In genomic region chr2:173053043-173053699, GRCh38 we compare ENCODE assay signal across 21 cellular contexts. TPM values are rescaled to one million over a fixed set of nuclear protein-coding genes. Genes with fewer than 3 reads are reported as not detected.
DNase-seq lines count a peak whose midpoint lies in the region; ATAC-seq and TF ChIP-seq lines count a peak whose summit lies in the region.
"Had no signal": no experiment of that assay in that cellular context is flagged by ENCODE, and none has a peak within 500 bp of the region (broad histone marks: within the 10 kb centered on the region; RNA-seq: fewer than 3 reads in every experiment).

No MANE protein-coding gene starts in this region.

- H3K27me3 ChIP-seq in breast epithelium (no peaks in the 10 kb centered on the region), SK-N-SH (ENCODE audit: insufficient read depth) (no peaks in the 10 kb centered on the region)
- H3K27me3 ChIP-seq: BLaER1 treated with 17β-estradiol and CSF1 and Interleukin-3, amounts not matched to agents 10 nM and 100 nM; foreskin keratinocyte; thyroid gland had no signal

- H3K36me3 Mint-ChIP-seq in MCF 10A (ENCODE audit: insufficient read depth, unreplicated experiment) = peaks cover 6% of the 10 kb centered on the region
- H3K36me3 Mint-ChIP-seq: stimulated activated memory B cell treated with anti-CD40 and anti-IgM and Interleukin-4, amounts not matched to agents 10 μg/mL and 1 μg/mL and 100 μg/mL, for 72 hours had no signal

- ATAC-seq in mucosa of descending colon = no peak
- ATAC-seq in HG03095 (IDR thresholded peaks at IDR 0.05; ENCODE audit: unreplicated experiment) = no peak
- ATAC-seq: activated T-helper 17 cell treated with anti-CD3 and anti-CD28 coated beads, Interleukin-2, amount 50 U/mL, for 72 hours; foreskin keratinocyte; GM12878; right cardiac atrium; stimulated activated memory B cell treated with anti-CD40 and anti-IgM and Interleukin-4, amounts not matched to agents 10 μg/mL and 1 μg/mL and 100 μg/mL, for 72 hours had no signal

- no peak overlapping the region for H2AFZ ChIP-seq in SK-N-SH (ENCODE audit: low read depth)

- H3K4me3 Mint-ChIP-seq in MCF 10A (ENCODE audit: unreplicated experiment) = no peak overlapping the region
- H3K4me3 Mint-ChIP-seq: activated T-helper 17 cell treated with anti-CD3 and anti-CD28 coated beads, Interleukin-2, amount 50 U/mL, for 72 hours; dendritic cell treated with granulocyte-macrophage colony-stimulating factor and Interleukin-4, amounts not matched to agents 40 ng/mL and 50 ng/mL, for 4 days; stimulated activated memory B cell treated with anti-CD40 and anti-IgM and Interleukin-4, amounts not matched to agents 10 μg/mL and 1 μg/mL and 100 μg/mL, for 72 hours had no signal

- TF ChIP-seq CTCF in MCF 10A (IDR thresholded peaks at IDR 0.05; ENCODE audit: unreplicated experiment) = no peak
- no peak for TF ChIP-seq CTCF in breast epithelium (IDR thresholded peaks at IDR 0.05)
- TF ChIP-seq CTCF in SK-N-SH (IDR thresholded peaks at IDR 0.05) = no peak
- TF ChIP-seq CTCF in mucosa of descending colon (IDR thresholded peaks at IDR 0.05) = no peak
- TF ChIP-seq CTCF in lower leg skin (IDR thresholded peaks at IDR 0.05) = no peak

- POLR2A ChIA-PET in MCF 10A (lab: Yijun Ruan, JAX) = interaction anchor here (1.1 kb wide), 1 partner anchor 20 kb away, joined by 6 read pairs; no protein-coding TSS in a partner anchor
- POLR2A ChIA-PET in SK-N-SH (lab: Yijun Ruan, JAX) = no interaction called here

- WGBS in SK-N-SH (ENCODE audit: low lambda C conversion rate) = 79% methylated on average over 3 of the region's 3 CpGs
- 77 to 83% methylated on average over 3 of the region's 3 CpGs for WGBS in lower leg skin, 2 donors

- no peaks in the 10 kb centered on the region for H3K9me3 ChIP-seq in breast epithelium
- H3K9me3 ChIP-seq in SK-N-SH = no peaks in the 10 kb centered on the region
- H3K9me3 ChIP-seq in mucosa of descending colon = no peaks in the 10 kb centered on the region
- H3K9me3 ChIP-seq: thyroid gland had no signal

- BruUV-seq in MCF 10A (replicated peaks; lab: Mats Ljungman, UMichigan) = no TSS peak

- no peak for TF ChIP-seq EP300 in SK-N-SH (IDR thresholded peaks at IDR 0.05; ENCODE audit: borderline replicate concordance in 1 of 2, low read depth in 1 of 2, low read length in 1 of 2)

- no peak overlapping the region for H3K9ac ChIP-seq in SK-N-SH
- H3K9ac ChIP-seq: BLaER1 treated with 17β-estradiol and CSF1 and Interleukin-3, amounts not matched to agents 10 nM and 100 nM had no signal

- H3K9me3 Mint-ChIP-seq in MCF 10A (ENCODE audit: unreplicated experiment) = no peaks in the 10 kb centered on the region
- H3K9me3 Mint-ChIP-seq: activated T-helper 17 cell treated with anti-CD3 and anti-CD28 coated beads, Interleukin-2, amount 50 U/mL, for 72 hours; dendritic cell treated with granulocyte-macrophage colony-stimulating factor and Interleukin-4, amounts not matched to agents 40 ng/mL and 50 ng/mL, for 4 days; stimulated activated memory B cell treated with anti-CD40 and anti-IgM and Interleukin-4, amounts not matched to agents 10 μg/mL and 1 μg/mL and 100 μg/mL, for 72 hours had no signal

- H3K9me2 ChIP-seq in SK-N-SH = no peaks in the 10 kb centered on the region

- peaks cover 31% of the 10 kb centered on the region for H3K4me1 Mint-ChIP-seq in MCF 10A (ENCODE audit: insufficient read depth, unreplicated experiment)
- H3K4me1 Mint-ChIP-seq: stimulated activated memory B cell treated with anti-CD40 and anti-IgM and Interleukin-4, amounts not matched to agents 10 μg/mL and 1 μg/mL and 100 μg/mL, for 72 hours had no signal

- peaks cover 22% of the 10 kb centered on the region for H3F3A ChIP-seq in SK-N-SH (replicated peaks; ENCODE audit: insufficient read depth)

- no peaks in the 10 kb centered on the region for H3K79me2 ChIP-seq in SK-N-SH (ENCODE audit: insufficient read depth)

- intact Hi-C loops in MCF 10A (cut with micrococcal nuclease) = no loop called here
- intact Hi-C loops in breast epithelium (cut with DNase I; ENCODE audit: low total_unique reads) = no loop called here
- intact Hi-C loops in mucosa of descending colon (cut with DNase I, micrococcal nuclease) = no loop called here
- intact Hi-C loops in lower leg skin (cut with DNase I; ENCODE audit: low total_unique reads) = no loop called here

- no peaks in the 10 kb centered on the region for H4K20me1 ChIP-seq in SK-N-SH (ENCODE audit: insufficient read depth)
- H4K20me1 ChIP-seq: BLaER1 treated with 17β-estradiol and CSF1 and Interleukin-3, amounts not matched to agents 10 nM and 100 nM had no signal

- H3K27ac ChIP-seq in breast epithelium (no peak overlapping the region), SK-N-SH (ENCODE audit: low read depth in 2 of 2, low read length in 1 of 2) (peak overlapping the region in 1 of 2 experiments; percentile 28; a peak in 1 of 4 replicates)
- H3K27ac ChIP-seq: 22Rv1; BLaER1 treated with 17β-estradiol and CSF1 and Interleukin-3, amounts not matched to agents 10 nM and 100 nM; foreskin keratinocyte; thyroid gland had no signal

- no peak for DNase-seq in MCF 10A (ENCODE audit: unreplicated experiment)
- no peak for DNase-seq in breast epithelium (ENCODE audit: low spot score in 2 of 2)
- no peak for DNase-seq in SK-N-SH
- DNase-seq in left kidney (ENCODE audit: low read depth, low spot score) = peak; percentile 16
- no peak for DNase-seq in mucosa of descending colon
- no peak for DNase-seq in lower leg skin (ENCODE audit: low spot score in 2 of 2)
- no peak for DNase-seq in NCI-H524 treated with DMSO at 0.1 percent for 48 hours (lab: John Stamatoyannopoulos, UW)
- DNase-seq: foreskin keratinocyte, GDM1, HCEC 1CT, MM.1S, NCI-H82, right cardiac atrium, thyroid gland had no signal

- no peak for TF ChIP-seq RAD21 in SK-N-SH (IDR thresholded peaks at IDR 0.05; ENCODE audit: low read length)

- no peak overlapping the region for H3K4me3 ChIP-seq in breast epithelium
- H3K4me3 ChIP-seq in SK-N-SH (ENCODE audit: low read depth in 2 of 2, low read length in 1 of 2) = no peak overlapping the region
- no peak overlapping the region for H3K4me3 ChIP-seq in mucosa of descending colon
- H3K4me3 ChIP-seq in lower leg skin (ENCODE audit: low read depth, poor library complexity, severe bottlenecking) = no peak overlapping the region
- H3K4me3 ChIP-seq: BLaER1 treated with 17β-estradiol and CSF1 and Interleukin-3, amounts not matched to agents 10 nM and 100 nM; GM12878; thyroid gland had no signal

- H3K4me2 ChIP-seq in SK-N-SH = no peak overlapping the region
- H3K4me2 ChIP-seq: BLaER1 treated with 17β-estradiol and CSF1 and Interleukin-3, amounts not matched to agents 10 nM and 100 nM had no signal

- H3K4me1 ChIP-seq in breast epithelium (peaks cover 0 to 1% of the 10 kb centered on the region in 2 donors), SK-N-SH (ENCODE audit: control insufficient read depth in 1 of 2, insufficient read depth in 2 of 2, low read depth in 1 of 2, low read length in 1 of 2) (peaks cover 2 to 29% of the 10 kb centered on the region in 2 experiments), mucosa of descending colon (ENCODE audit: low read depth) (peaks cover 12% of the 10 kb centered on the region)

- CTCF ChIA-PET in MCF 10A (lab: Yijun Ruan, JAX) = interaction anchor here (0.6 to 1.1 kb wide), 2 partner anchors 20 to 32 kb away, joined by 3 read pairs; no protein-coding TSS in a partner anchor
- CTCF ChIA-PET in SK-N-SH (lab: Yijun Ruan, JAX) = interaction anchor here (0.7 kb wide), 1 partner anchor 24 kb away, joined by 3 read pairs; no protein-coding TSS in a partner anchor

- TF ChIP-seq POLR2A in breast epithelium (IDR thresholded peaks at IDR 0.05) (no peak), lower leg skin (IDR thresholded peaks at IDR 0.05) (no peak)

- H3K27ac Mint-ChIP-seq in MCF 10A (ENCODE audit: low read depth, unreplicated experiment) = peak overlapping the region; percentile 39
- H3K27ac Mint-ChIP-seq: activated T-helper 17 cell treated with anti-CD3 and anti-CD28 coated beads, Interleukin-2, amount 50 U/mL, for 72 hours; dendritic cell treated with granulocyte-macrophage colony-stimulating factor and Interleukin-4, amounts not matched to agents 40 ng/mL and 50 ng/mL, for 4 days; stimulated activated memory B cell treated with anti-CD40 and anti-IgM and Interleukin-4, amounts not matched to agents 10 μg/mL and 1 μg/mL and 100 μg/mL, for 72 hours had no signal

- no peaks in the 10 kb centered on the region for H3K27me3 Mint-ChIP-seq in MCF 10A (ENCODE audit: insufficient read depth, unreplicated experiment)

- H3K36me3 ChIP-seq in breast epithelium (no peaks in the 10 kb centered on the region), SK-N-SH (replicated peaks in 1 of 2; ENCODE audit: control insufficient read depth in 1 of 2, insufficient read depth in 2 of 2, low read length in 1 of 2) (no peaks in the 10 kb centered on the region), mucosa of descending colon (ENCODE audit: low read depth) (no peaks in the 10 kb centered on the region)
- H3K36me3 ChIP-seq: BLaER1 treated with 17β-estradiol and CSF1 and Interleukin-3, amounts not matched to agents 10 nM and 100 nM; thyroid gland had no signal

RNA-seq across cellular contexts. Expression of gene MAP3K20, which starts 22.5 kb away (rescaled TPM):
- 134 and 150 TPM in 2 replicates for total RNA-seq in MCF 10A (2022)
- total RNA-seq in breast epithelium = 10 to 100 TPM; 34.8 to 67.0 (median 42.9) TPM
- polyA plus RNA-seq in SK-N-SH (2012; rRNA removed) = 8.5 and 12.2 TPM in 2 replicates
- 14.8 and 15.1 TPM in 2 replicates for polyA plus RNA-seq in SK-N-SH (2012; cell fraction: cytosol; rRNA removed)
- 3.6 and 7.8 TPM in 2 replicates for polyA plus RNA-seq in SK-N-SH (2012; cell fraction: nucleus; rRNA removed)
- total RNA-seq in mucosa of descending colon = 100 to 1,000 TPM in 1 of 3 donors, 10 to 100 TPM in 1, 1 to 10 TPM in 1; 8.8 to 238 (median 30.5) TPM
- 10 to 100 TPM; 30.9 to 40.3 (median 37.3) TPM for total RNA-seq in lower leg skin
